In genomic region chr1:29120367-29120766, GRCh38 we compare ENCODE assay signal across 18 cellular contexts. TPM values are rescaled to one million over a fixed set of nuclear protein-coding genes. Genes with fewer than 3 reads are reported as not detected.
DNase-seq lines count a peak whose midpoint lies in the region; ATAC-seq and TF ChIP-seq lines count a peak whose summit lies in the region.
"Had no signal": no experiment of that assay in that cellular context is flagged by ENCODE, and none has a peak within 500 bp of the region (broad histone marks: within the 10 kb centered on the region; RNA-seq: fewer than 3 reads in every experiment).

No MANE protein-coding gene starts in this region.

- H3K4me1 ChIP-seq in NT2/D1 (ENCODE audit: insufficient read depth, insufficient read length) (peaks cover 10% of the 10 kb centered on the region), endodermal cell (ENCODE audit: control insufficient read depth, insufficient read depth, low read length) (peaks cover 8% of the 10 kb centered on the region), transverse colon (peaks cover 7 to 57% (median 42%) of the 10 kb centered on the region in 4 donors)

- 87 to 92% methylated on average over 3 to 6 of the region's 6 CpGs for WGBS in endodermal cell (ENCODE audit: insufficient coverage in 1 of 2, insufficient read length in 1 of 2), 2 experiments
- WGBS in transverse colon (ENCODE audit: low coverage in 1 of 2), 2 donors: 68% methylated on average over 6 of the region's 6 CpGs; no CpG with 5 or more reads in 1 of the 2 donors

- POLR2A ChIA-PET in naive thymus-derived CD8-positive, alpha-beta T cell (lab: Charles Lee): interaction anchor here (1.4 kb wide), 2 partner anchors 37 to 62 kb away, joined by 3 to 5 read pairs; partner anchors contain the start of gene SRSF4

- H3K27me3 Mint-ChIP-seq in endodermal cell (ENCODE audit: insufficient read depth): no peaks in the 10 kb centered on the region
- peaks cover under 1 to 17% (median 4%) of the 10 kb centered on the region in 5 donors for H3K27me3 Mint-ChIP-seq in naive thymus-derived CD8-positive, alpha-beta T cell

- peak overlapping the region; percentile 92 for H3K4me3 ChIP-seq in NT2/D1 (ENCODE audit: insufficient read length, low read depth)
- peak overlapping the region; percentile 77 for H3K4me3 ChIP-seq in endodermal cell (ENCODE audit: low read length)
- no peak overlapping the region for H3K4me3 ChIP-seq in transverse colon
- H3K4me3 ChIP-seq: colonic mucosa had no signal

- ATAC-seq in naive thymus-derived CD8-positive, alpha-beta T cell: no peak
- ATAC-seq in GM21367 (IDR thresholded peaks at IDR 0.05; ENCODE audit: unreplicated experiment) (no peak), HG03354 (IDR thresholded peaks at IDR 0.05; ENCODE audit: poor library complexity, severe bottlenecking, unreplicated experiment) (no peak), GM19035 (IDR thresholded peaks at IDR 0.05; ENCODE audit: unreplicated experiment) (no peak)
- ATAC-seq: left cardiac atrium had no signal

- intact Hi-C loops in transverse colon (cut with DNase I; ENCODE audit: low total_unique reads): loop anchor here (5.0 to 10.0 kb wide), 2 partner anchors 62 to 236 kb away; partner anchors contain the start of gene SRSF4

- H3K9me3 ChIP-seq in NT2/D1 (ENCODE audit: insufficient read depth, low read length) (peaks cover 17% of the 10 kb centered on the region; the same call in 1 of the 2 replicates), endodermal cell (ENCODE audit: control insufficient read depth, low read length) (no peaks in the 10 kb centered on the region), transverse colon (no peaks in the 10 kb centered on the region)
- H3K9me3 ChIP-seq: breast epithelium, colonic mucosa had no signal

- H3K36me3 ChIP-seq in NT2/D1 (ENCODE audit: insufficient read depth, insufficient read length, low read length) (peaks cover 38% of the 10 kb centered on the region), endodermal cell (ENCODE audit: control insufficient read depth, insufficient read depth, low read length) (peaks cover 18% of the 10 kb centered on the region), transverse colon (peaks cover 0 to 8% (median 3%) of the 10 kb centered on the region in 4 donors)
- H3K36me3 ChIP-seq: breast epithelium, colonic mucosa had no signal

- TF ChIP-seq EP300 in transverse colon (IDR thresholded peaks at IDR 0.05; ENCODE audit: low read depth): no peak

- in situ Hi-C loops in transverse colon (cut with MboI; ENCODE audit: low pct_ligation_motif_present in 1 of 4, low pct_unique_long_range_greater_than_20kb in 1 of 4, low sequenced_read_pairs in 3 of 4): no loop called here

- H3K4me1 Mint-ChIP-seq in endodermal cell: peaks cover 5% of the 10 kb centered on the region
- H3K4me1 Mint-ChIP-seq in naive thymus-derived CD8-positive, alpha-beta T cell: peaks cover 3 to 12% (median 8%) of the 10 kb centered on the region in 4 donors

- H3K9me3 Mint-ChIP-seq in endodermal cell: no peaks in the 10 kb centered on the region
- no peaks in the 10 kb centered on the region for H3K9me3 Mint-ChIP-seq in naive thymus-derived CD8-positive, alpha-beta T cell
- H3K9me3 Mint-ChIP-seq: activated T-helper 2 cell treated with anti-CD3 and anti-CD28 coated beads, Interferon-gamma antibody, Interleukin-2, Interleukin-4, amounts not matched to agents 10 μg/mL and 5 μg/mL and 100 μg/mL, durations not matched to agents 14 hours and 24 hours and 36 hours; natural killer cell treated with Interleukin-12 subunit alpha and Interleukin-12 subunit beta and Interleukin-15 and Interleukin-18, amount 100 ng/mL, for 72 hours; T-helper 2 cell treated with Interferon-gamma antibody and Interleukin-4, amounts not matched to agents 5 μg/mL and 100 μg/mL, for 36 hours had no signal

- no peak for TF ChIP-seq CTCF in endodermal cell (conservative IDR thresholded peaks at IDR 0.05)
- TF ChIP-seq CTCF in transverse colon (IDR thresholded peaks at IDR 0.05): no peak

- no peak for TF ChIP-seq POLR2A in transverse colon (IDR thresholded peaks at IDR 0.05)

- H3K27ac Mint-ChIP-seq in endodermal cell: no peak overlapping the region
- H3K27ac Mint-ChIP-seq in naive thymus-derived CD8-positive, alpha-beta T cell: peak overlapping the region in 1 of 10 donors; percentile 19
- H3K27ac Mint-ChIP-seq: activated T-helper 2 cell treated with anti-CD3 and anti-CD28 coated beads, Interferon-gamma antibody, Interleukin-2, Interleukin-4, amounts not matched to agents 10 μg/mL and 5 μg/mL and 100 μg/mL, durations not matched to agents 14 hours and 24 hours and 36 hours; natural killer cell treated with Interleukin-12 subunit alpha and Interleukin-12 subunit beta and Interleukin-15 and Interleukin-18, amount 100 ng/mL, for 72 hours; T-helper 2 cell treated with Interferon-gamma antibody and Interleukin-4, amounts not matched to agents 5 μg/mL and 100 μg/mL, for 36 hours had no signal

- H3K27me3 ChIP-seq in NT2/D1 (ENCODE audit: insufficient read depth, insufficient read length) (peaks cover 16% of the 10 kb centered on the region), endodermal cell (ENCODE audit: control insufficient read depth, insufficient read depth, low read length, poor library complexity, severe bottlenecking) (no peaks in the 10 kb centered on the region), transverse colon (peaks cover 48% of the 10 kb centered on the region)

- H3K36me3 Mint-ChIP-seq in endodermal cell (ENCODE audit: low read depth): peaks cover 19% of the 10 kb centered on the region
- H3K36me3 Mint-ChIP-seq in naive thymus-derived CD8-positive, alpha-beta T cell: peaks cover 0 to 43% (median 19%) of the 10 kb centered on the region in 3 donors

- DNase-seq in NT2/D1 (ENCODE audit: low read depth, low spot score): no peak
- DNase-seq in endodermal cell: no peak
- DNase-seq in naive thymus-derived CD8-positive, alpha-beta T cell: peak in 1 of 10 donors; percentile 11
- DNase-seq in transverse colon: no peak
- no peak for DNase-seq in NCI-H2227 (lab: John Stamatoyannopoulos, UW; ENCODE audit: unreplicated experiment)
- DNase-seq: colonic mucosa, DMS79, KG1, NCI-H1436 treated with DMSO at 0.1 percent for 48 hours, WERI-Rb-1 had no signal

- H3K4me3 Mint-ChIP-seq in endodermal cell: peak overlapping the region; percentile 79
- peak overlapping the region in 7 of 10 donors; percentile 7 to 74 (median 19) for H3K4me3 Mint-ChIP-seq in naive thymus-derived CD8-positive, alpha-beta T cell
- H3K4me3 Mint-ChIP-seq: natural killer cell treated with Interleukin-12 subunit alpha and Interleukin-12 subunit beta and Interleukin-15 and Interleukin-18, amount 100 ng/mL, for 72 hours; T-helper 2 cell treated with Interferon-gamma antibody and Interleukin-4, amounts not matched to agents 5 μg/mL and 100 μg/mL, for 36 hours had no signal

- H3K9ac ChIP-seq in NT2/D1 (ENCODE audit: insufficient read length, low read depth) (peak overlapping the region; percentile 97), endodermal cell (ENCODE audit: extremely low read depth, low read length, poor library complexity, severe bottlenecking) (no peak overlapping the region)

- H3K27ac ChIP-seq in endodermal cell (ENCODE audit: low read depth, low read length) (no peak overlapping the region), transverse colon (peak overlapping the region; percentile 94 to 97 (median 94))
- H3K27ac ChIP-seq: colonic mucosa, WERI-Rb-1 had no signal

RNA-seq across cellular contexts. Expression of gene TMEM200B, which starts 3.3 kb away (rescaled TPM):
- total RNA-seq in endodermal cell (10 to 100 TPM; 36.0 to 49.4 TPM), transverse colon (1 to 10 TPM; 1.6 to 7.5 (median 4.2) TPM)
- 8.4 TPM for polyA plus RNA-seq in endodermal cell (2013, experiment 1 of 2)
- polyA plus RNA-seq in endodermal cell (2013, experiment 2 of 2): 8.4 TPM
- total RNA-seq in naive thymus-derived CD8-positive, alpha-beta T cell: not detected
- under 1 TPM in 1 of 3 donors, not detected in 2; 0.08 TPM for polyA plus RNA-seq in naive thymus-derived CD8-positive, alpha-beta T cell
- total RNA-seq: natural killer cell treated with Interleukin-12 subunit alpha and Interleukin-12 subunit beta and Interleukin-15 and Interleukin-18, amount 100 ng/mL, for 72 hours had no signal

Comparison
In these comparisons a context has a peak if more than half of its experiments do, and no peak if none do; other contexts are left out.
1. H3K4me3 ChIP-seq: peak in NT2/D1 (single experiment) and endodermal cell (single experiment); none in transverse colon (0 of 4).
2. RNA of gene TMEM200B, which starts 3.3 kb away (total RNA-seq): 36.0 to 49.4 TPM in endodermal cell; 1.6 to 7.5 TPM in transverse colon and not detected in naive thymus-derived CD8-positive, alpha-beta T cell; every median in the first group is over 4 times any median in the second.